ENCODE assay signal across 19 cellular contexts in the genomic region with DNA sequence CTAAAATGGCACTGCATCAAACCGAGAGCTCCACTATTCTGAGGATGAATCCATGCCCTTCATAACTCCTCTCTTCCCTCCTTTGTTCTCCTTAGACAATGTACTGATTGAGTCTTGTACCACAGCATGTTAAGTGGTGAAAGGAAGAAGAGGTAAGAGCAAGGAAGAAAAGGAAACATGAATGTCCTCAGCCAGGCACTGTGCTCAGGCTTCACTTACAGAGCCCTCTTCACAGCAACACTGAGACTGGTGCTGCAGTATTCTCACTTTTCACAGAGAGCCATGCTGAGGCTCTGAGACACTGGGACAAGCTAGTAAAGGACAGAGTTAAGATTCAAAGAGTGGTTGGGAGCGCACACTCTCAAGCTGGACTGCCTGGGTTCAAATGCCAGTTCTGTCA.
"Had no signal": no experiment of that assay in that cellular context is flagged by ENCODE, and none has a peak within 500 bp of the region (broad histone marks: within the 10 kb centered on the region; RNA-seq: fewer than 3 reads in every experiment).

No MANE protein-coding gene starts in this region.

- H3K27ac Mint-ChIP-seq: activated T-cell treated with anti-CD3 and anti-CD28 coated beads, Interleukin-2, amount 50 U/mL, for 72 hours; stimulated activated naive CD8-positive, alpha-beta T cell treated with anti-CD3 and anti-CD28 coated beads, Interleukin-15, amount 100 ng/mL, for 72 hours had no signal

- H3K27me3 Mint-ChIP-seq: stimulated activated naive CD8-positive, alpha-beta T cell treated with anti-CD3 and anti-CD28 coated beads, Interleukin-15, amount 100 ng/mL, for 72 hours had no signal

- H3K36me3 ChIP-seq: ascending aorta, left ventricle myocardium inferior, ovary, vagina had no signal

- H3K27me3 ChIP-seq: ascending aorta, foreskin keratinocyte, ovary, vagina had no signal

- H3K4me1 ChIP-seq: left ventricle myocardium inferior, vagina had no signal

- H3K4me3 Mint-ChIP-seq: activated T-cell treated with anti-CD3 and anti-CD28 coated beads, Interleukin-2, amount 50 U/mL, for 72 hours; stimulated activated naive CD8-positive, alpha-beta T cell treated with anti-CD3 and anti-CD28 coated beads, Interleukin-15, amount 100 ng/mL, for 72 hours had no signal

- H3K27ac ChIP-seq: ascending aorta, foreskin keratinocyte, left ventricle myocardium inferior, ovary, vagina, VCaP had no signal

- FAIRE-seq: bronchial epithelial cell had no signal

- H3K4me3 ChIP-seq: ascending aorta, left ventricle myocardium inferior, ovary, smooth muscle cell, vagina had no signal

- DNase-seq: activated CD4-positive, alpha-beta T cell treated with anti-CD3 and anti-CD28 coated beads for 1 hour; activated effector memory CD4-positive, alpha-beta T cell treated with anti-CD3 and anti-CD28 coated beads, Interleukin-2, amount 50 U/mL, for 16 hours; activated naive CD4-positive, alpha-beta T cell treated with anti-CD3 and anti-CD28 coated beads, Interleukin-2, amount 50 U/mL, for 16 hours; activated T-cell treated with anti-CD3 and anti-CD28 coated beads, Interleukin-2, amount 50 U/mL, for 72 hours; effector memory CD4-positive, alpha-beta T cell; foreskin keratinocyte; left ventricle myocardium inferior; mammary epithelial cell; ovary; stimulated activated CD4-positive, alpha-beta T cell treated with anti-CD3 and anti-CD28 coated beads, Interleukin-4, amount 100 ng/mL, for 1 hour; stimulated activated naive CD8-positive, alpha-beta T cell treated with anti-CD3 and anti-CD28 coated beads, Interleukin-15, amount 100 ng/mL, for 72 hours; T-helper 2 cell; trophoblast cell had no signal

- H3K9me3 Mint-ChIP-seq: activated T-cell treated with anti-CD3 and anti-CD28 coated beads, Interleukin-2, amount 50 U/mL, for 72 hours; stimulated activated naive CD8-positive, alpha-beta T cell treated with anti-CD3 and anti-CD28 coated beads, Interleukin-15, amount 100 ng/mL, for 72 hours had no signal

- ATAC-seq: activated T-cell treated with anti-CD3 and anti-CD28 coated beads, Interleukin-2, amount 50 U/mL, for 72 hours; sciatic nerve; stimulated activated naive CD8-positive, alpha-beta T cell treated with anti-CD3 and anti-CD28 coated beads, Interleukin-15, amount 100 ng/mL, for 72 hours had no signal

- H3K9me3 ChIP-seq: ascending aorta, left ventricle myocardium inferior, ovary, vagina had no signal
